In the genomic region with DNA sequence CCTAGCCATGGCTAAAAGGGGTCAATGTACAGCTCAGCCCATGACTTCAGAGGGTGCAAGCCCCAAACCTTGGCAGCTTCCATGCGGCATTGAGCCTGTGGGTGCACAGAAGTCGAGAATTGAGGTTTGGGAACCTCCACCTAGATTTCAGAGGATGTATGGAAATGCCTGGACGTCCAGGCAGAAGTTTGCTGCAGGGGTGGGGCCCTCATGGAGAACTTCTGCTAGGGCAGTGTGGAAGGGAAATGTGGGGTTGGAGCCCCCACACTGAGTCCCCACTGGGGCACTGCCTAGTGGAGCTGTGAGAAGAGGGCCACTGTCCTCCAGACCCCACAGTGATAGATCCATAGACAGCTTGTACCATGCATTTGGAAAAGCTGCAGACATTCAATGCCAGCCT, we compare ENCODE assay signal across 2 cellular contexts. TPM values are rescaled to one million over a fixed set of nuclear protein-coding genes. Genes with fewer than 3 reads are reported as not detected.
"Had no signal": no experiment of that assay in that cellular context is flagged by ENCODE, and none has a peak within 500 bp of the region (broad histone marks: within the 10 kb centered on the region; RNA-seq: fewer than 3 reads in every experiment).

No MANE protein-coding gene starts in this region.

RNA-seq across cellular contexts. Expression of a gene that starts 47.9 kb away (rescaled TPM):
- total RNA-seq: thoracic aorta, transverse colon had no signal
